ENCODE assay signal across 8 cellular contexts in genomic region chr19:638901-639250, GRCh38. TPM values are rescaled to one million over a fixed set of nuclear protein-coding genes. Genes with fewer than 3 reads are reported as not detected.
DNase-seq lines count a peak whose midpoint lies in the region; ATAC-seq and TF ChIP-seq lines count a peak whose summit lies in the region.

No MANE protein-coding gene starts in this region.

- H3K4me3 Mint-ChIP-seq in activated T-cell treated with anti-CD3 and anti-CD28 coated beads, Interleukin-2, amount 50 U/mL, for 24 hours, result peak overlapping the region; percentile 76

- no peak overlapping the region for H2BK15ac ChIP-seq in mesendoderm (replicated peaks; ENCODE audit: low read depth)

- H3K79me2 ChIP-seq in mesendoderm (ENCODE audit: control insufficient read depth, insufficient read depth, low read length), result peaks cover 2% of the 10 kb centered on the region

- H2AK5ac ChIP-seq in mesendoderm (ENCODE audit: low read length), result no peak overlapping the region

- no peak overlapping the region for H3K23ac ChIP-seq in mesendoderm (ENCODE audit: low read length)

- H3K18ac ChIP-seq in mesendoderm (ENCODE audit: low read length), result no peak overlapping the region

- TF ChIP-seq POLR2A in testis (IDR thresholded peaks at IDR 0.05), result no peak
- TF ChIP-seq POLR2A in body of pancreas (IDR thresholded peaks at IDR 0.05), result no peak

- H4K5ac ChIP-seq in mesendoderm (ENCODE audit: low read length), result no peak overlapping the region

- H3K4me1 ChIP-seq in adipocyte (ENCODE audit: control insufficient read depth, insufficient read depth, low read length) (peaks cover 9% of the 10 kb centered on the region), mesendoderm (ENCODE audit: control insufficient read depth, low read depth, low read length) (peaks cover 3% of the 10 kb centered on the region), testis (peaks cover 21% of the 10 kb centered on the region), body of pancreas (peaks cover 25% of the 10 kb centered on the region)

- no peak overlapping the region for H2BK120ac ChIP-seq in mesendoderm (ENCODE audit: low read depth, low read length)

- H3K36me3 Mint-ChIP-seq in activated T-cell treated with anti-CD3 and anti-CD28 coated beads, Interleukin-2, amount 50 U/mL, for 24 hours (ENCODE audit: low read depth), result peaks cover 7% of the 10 kb centered on the region

- intact Hi-C loops in testis (cut with DNase I; ENCODE audit: low total_unique reads) (no loop called here), body of pancreas (cut with DNase I) (no loop called here)

- H3K9me3 ChIP-seq in adipocyte (ENCODE audit: control insufficient read depth, low read length) (no peaks in the 10 kb centered on the region), testis (no peaks in the 10 kb centered on the region), body of pancreas (no peaks in the 10 kb centered on the region)

- no peak overlapping the region for H3K27ac Mint-ChIP-seq in activated T-cell treated with anti-CD3 and anti-CD28 coated beads, Interleukin-2, amount 50 U/mL, for 24 hours

- H4K8ac ChIP-seq in mesendoderm (ENCODE audit: low read depth, low read length), result no peak overlapping the region

- H3K27me3 ChIP-seq in adipocyte (replicated peaks; ENCODE audit: control insufficient read depth, insufficient read depth, low read length), result no peaks in the 10 kb centered on the region
- H3K27me3 ChIP-seq in mesendoderm (ENCODE audit: insufficient read depth, low read length, poor library complexity), result no peaks in the 10 kb centered on the region
- no peaks in the 10 kb centered on the region for H3K27me3 ChIP-seq in testis
- H3K27me3 ChIP-seq in body of pancreas, result no peaks in the 10 kb centered on the region

- H3K36me3 ChIP-seq in adipocyte (ENCODE audit: control insufficient read depth, insufficient read depth, low read length, severe bottlenecking), result no peaks in the 10 kb centered on the region
- H3K36me3 ChIP-seq in mesendoderm (ENCODE audit: control insufficient read depth, insufficient read depth, low read length), result no peaks in the 10 kb centered on the region
- no peaks in the 10 kb centered on the region for H3K36me3 ChIP-seq in testis (ENCODE audit: low read depth, missing control alignments)
- H3K36me3 ChIP-seq in body of pancreas (replicated peaks in 1 of 2; ENCODE audit: insufficient read depth in 1 of 2, low read depth in 2 of 2), result no peaks in the 10 kb centered on the region

- H3K4me1 Mint-ChIP-seq in activated T-cell treated with anti-CD3 and anti-CD28 coated beads, Interleukin-2, amount 50 U/mL, for 24 hours (ENCODE audit: low read depth), result peaks cover 13% of the 10 kb centered on the region

- no CpG with 5 or more reads among the region's 17 CpGs for WGBS in mesendoderm (ENCODE audit: extremely low coverage, insufficient coverage, low lambda C conversion rate)
- 32 to 52% methylated on average over 3 to 17 of the region's 17 CpGs for WGBS in testis, 2 donors
- WGBS in body of pancreas, 2 donors, result 57% methylated on average over 17 of the region's 17 CpGs; no CpG with 5 or more reads in 1 of the 2 donors

- no peak for DNase-seq in activated T-cell treated with anti-CD3 and anti-CD28 coated beads, Interleukin-2, amount 50 U/mL, for 24 hours
- DNase-seq in activated T-cell treated with anti-CD3 and anti-CD28 coated beads for 4 hours (no peak), adipocyte (ENCODE audit: low read depth) (no peak), mesendoderm (no peak), testis (no peak), body of pancreas (no peak), 8988T (no peak)

- H3K4me3 ChIP-seq in adipocyte (ENCODE audit: low read length), result peak overlapping the region; percentile 80
- no peak overlapping the region for H3K4me3 ChIP-seq in mesendoderm (ENCODE audit: low read length)
- peak overlapping the region; percentile 39 to 53 for H3K4me3 ChIP-seq in testis
- H3K4me3 ChIP-seq in body of pancreas, result no peak overlapping the region

- no peak overlapping the region for H3K4me2 ChIP-seq in mesendoderm (ENCODE audit: low read length)

- no peaks in the 10 kb centered on the region for H3K9me3 Mint-ChIP-seq in activated T-cell treated with anti-CD3 and anti-CD28 coated beads, Interleukin-2, amount 50 U/mL, for 24 hours

- H3K4ac ChIP-seq in mesendoderm (ENCODE audit: low read depth, low read length), result no peak overlapping the region

- ATAC-seq in body of pancreas, result no peak
- no peak for ATAC-seq in GM18868 (IDR thresholded peaks at IDR 0.05; ENCODE audit: unreplicated experiment)

- peak overlapping the region; percentile 25 for H3K56ac ChIP-seq in mesendoderm (ENCODE audit: low read length)

- no peaks in the 10 kb centered on the region for H3K27me3 Mint-ChIP-seq in activated T-cell treated with anti-CD3 and anti-CD28 coated beads, Interleukin-2, amount 50 U/mL, for 24 hours

- H3K79me1 ChIP-seq in mesendoderm (ENCODE audit: low read length), result peaks cover 2% of the 10 kb centered on the region

- no peak for TF ChIP-seq CTCF in testis (IDR thresholded peaks at IDR 0.05)
- TF ChIP-seq CTCF in body of pancreas (IDR thresholded peaks at IDR 0.05), result no peak

- H3K9ac ChIP-seq in adipocyte (ENCODE audit: low read length) (no peak overlapping the region), mesendoderm (ENCODE audit: low read length) (no peak overlapping the region)

- no peak overlapping the region for H2BK5ac ChIP-seq in mesendoderm (ENCODE audit: low read length)

- H3K27ac ChIP-seq in mesendoderm (ENCODE audit: low read depth, low read length) (no peak overlapping the region), testis (no peak overlapping the region), body of pancreas (no peak overlapping the region)

RNA-seq across cellular contexts. Expression of gene FGF22, which starts 0.8 kb away (rescaled TPM):
- 0.08 TPM for polyA plus RNA-seq in mesendoderm (2013, experiment 1 of 2)
- 0.10 TPM for polyA plus RNA-seq in mesendoderm (2013, experiment 2 of 2)
- total RNA-seq in testis (1 to 10 TPM; 1.8 to 3.1 TPM), body of pancreas (not detected)
- 2.6 TPM for polyA plus RNA-seq in testis (ENCODE audit: insufficient read depth, low read depth, low replicate concordance)

RNA-seq across cellular contexts. Expression of gene POLRMT, which starts 5.5 kb away (rescaled TPM):
- polyA plus RNA-seq in mesendoderm (2013, experiment 1 of 2), result 71.5 TPM
- polyA plus RNA-seq in mesendoderm (2013, experiment 2 of 2), result 73.0 TPM
- total RNA-seq in testis, result 100 to 1,000 TPM; 116 to 137 TPM
- polyA plus RNA-seq in testis (ENCODE audit: insufficient read depth, low read depth, low replicate concordance), result 178 TPM
- 10 to 100 TPM; 25.4 to 46.1 TPM for total RNA-seq in body of pancreas

RNA-seq across cellular contexts. Expression of gene RNF126, which starts 24.1 kb away (rescaled TPM):
- 86.4 TPM for polyA plus RNA-seq in mesendoderm (2013, experiment 1 of 2)
- 86.7 TPM for polyA plus RNA-seq in mesendoderm (2013, experiment 2 of 2)
- 100 to 1,000 TPM; 148 to 158 TPM for total RNA-seq in testis
- 107 TPM for polyA plus RNA-seq in testis (ENCODE audit: insufficient read depth, low read depth, low replicate concordance)
- total RNA-seq in body of pancreas, result 10 to 100 TPM; 23.3 to 45.8 TPM

RNA-seq across cellular contexts. Expression of gene FSTL3, which starts 37.3 kb away (rescaled TPM):
- 2.3 TPM for polyA plus RNA-seq in mesendoderm (2013, experiment 1 of 2)
- 2.6 TPM for polyA plus RNA-seq in mesendoderm (2013, experiment 2 of 2)
- total RNA-seq in testis, result 100 to 1,000 TPM; 343 to 397 TPM
- 98.6 TPM for polyA plus RNA-seq in testis (ENCODE audit: insufficient read depth, low read depth, low replicate concordance)
- total RNA-seq in body of pancreas, result 100 to 1,000 TPM in 1 of 2 donors, 10 to 100 TPM in 1; 72.4 to 236 TPM

RNA-seq across cellular contexts. Expression of gene HCN2, which starts 49.2 kb away (rescaled TPM):
- 0.79 TPM for polyA plus RNA-seq in mesendoderm (2013, experiment 1 of 2)
- 0.81 TPM for polyA plus RNA-seq in mesendoderm (2013, experiment 2 of 2)
- total RNA-seq in testis, result 10 to 100 TPM in 1 of 2 donors, 1 to 10 TPM in 1; 6.6 to 12.4 TPM
- 5.5 TPM for polyA plus RNA-seq in testis (ENCODE audit: insufficient read depth, low read depth, low replicate concordance)
- total RNA-seq in body of pancreas, result under 1 TPM in 1 of 2 donors, not detected in 1; 0.26 TPM

Comparison
In these comparisons a context has a peak if more than half of its experiments do, and no peak if none do; other contexts are left out.
1. H3K4me3 ChIP-seq: peak in adipocyte (single experiment) and testis (2 of 2); none in mesendoderm (single experiment) and body of pancreas (0 of 2).